ENCODE assay signal across 18 cellular contexts in the genomic region with DNA sequence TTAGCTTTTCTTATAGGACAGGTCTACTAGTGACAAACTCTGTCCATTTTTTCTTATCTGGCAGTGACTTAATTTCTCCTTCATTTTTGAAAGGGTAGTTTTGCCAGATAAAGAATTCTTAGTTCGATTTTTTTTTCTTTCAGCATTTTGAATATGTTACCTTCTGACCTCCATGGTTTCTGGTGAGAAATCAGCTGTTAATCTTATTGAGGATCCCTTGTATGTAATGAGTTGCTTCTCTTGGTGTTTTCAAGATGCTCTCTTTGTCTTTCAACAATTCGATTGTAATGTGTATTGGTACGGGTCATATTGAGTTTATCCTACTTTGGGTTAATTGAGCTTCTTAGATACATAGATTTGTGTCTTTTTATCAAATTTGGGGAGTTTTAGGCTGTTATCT. TPM values are rescaled to one million over a fixed set of nuclear protein-coding genes. Genes with fewer than 3 reads are reported as not detected.
DNase-seq lines count a peak whose midpoint lies in the region; ATAC-seq and TF ChIP-seq lines count a peak whose summit lies in the region.
"Had no signal": no experiment of that assay in that cellular context is flagged by ENCODE, and none has a peak within 500 bp of the region (broad histone marks: within the 10 kb centered on the region; RNA-seq: fewer than 3 reads in every experiment).

No MANE protein-coding gene starts in this region.

- H3K4me3 ChIP-seq in BLaER1, result no peak overlapping the region
- no peak overlapping the region for H3K4me3 ChIP-seq in Panc1 (ENCODE audit: low read depth in 2 of 2, low read length in 2 of 2)

- no peaks in the 10 kb centered on the region for H3K27me3 ChIP-seq in BLaER1
- no peaks in the 10 kb centered on the region for H3K27me3 ChIP-seq in Panc1 (ENCODE audit: control insufficient read depth, insufficient read depth, low read length)

- no peaks in the 10 kb centered on the region for H3K27me3 Mint-ChIP-seq in T-helper 2 cell treated with Interferon-gamma antibody and Interleukin-4, amounts not matched to agents 5 μg/mL and 100 μg/mL, for 36 hours (ENCODE audit: low read depth)
- H3K27me3 Mint-ChIP-seq in chondrocyte (ENCODE audit: low read depth), result no peaks in the 10 kb centered on the region
- no peaks in the 10 kb centered on the region for H3K27me3 Mint-ChIP-seq in osteocyte (ENCODE audit: unreplicated experiment)
- H3K27me3 Mint-ChIP-seq: CD4-positive, alpha-beta T cell had no signal

- TF ChIP-seq CTCF in Panc1 (IDR thresholded peaks at IDR 0.05), result no peak
- TF ChIP-seq CTCF in chondrocyte (IDR thresholded peaks at IDR 0.05), result no peak
- TF ChIP-seq CTCF in osteocyte (IDR thresholded peaks at IDR 0.05), result no peak

- intact Hi-C loops in Panc1 (cut with micrococcal nuclease; ENCODE audit: unreplicated experiment), result no loop called here

- H3K36me3 ChIP-seq in BLaER1 (peaks cover 68% of the 10 kb centered on the region), Panc1 (ENCODE audit: control insufficient read depth, insufficient read depth, low read length) (no peaks in the 10 kb centered on the region)

- peak overlapping the region; percentile 82 for H3K4me2 ChIP-seq in BLaER1

- H3K4me1 Mint-ChIP-seq in T-helper 2 cell treated with Interferon-gamma antibody and Interleukin-4, amounts not matched to agents 5 μg/mL and 100 μg/mL, for 36 hours (ENCODE audit: low read depth), result peaks cover 8% of the 10 kb centered on the region
- H3K4me1 Mint-ChIP-seq in chondrocyte (ENCODE audit: low read depth) (peaks cover 23% of the 10 kb centered on the region), osteocyte (ENCODE audit: unreplicated experiment) (peaks cover 9% of the 10 kb centered on the region)

- peak overlapping the region; percentile 42 for H3K27ac Mint-ChIP-seq in T-helper 2 cell treated with Interferon-gamma antibody and Interleukin-4, amounts not matched to agents 5 μg/mL and 100 μg/mL, for 36 hours
- peak overlapping the region; percentile 29 for H3K27ac Mint-ChIP-seq in chondrocyte (ENCODE audit: unreplicated experiment)
- H3K27ac Mint-ChIP-seq in osteocyte (ENCODE audit: unreplicated experiment), result no peak overlapping the region
- H3K27ac Mint-ChIP-seq: CD4-positive, alpha-beta T cell had no signal

- peaks cover 26% of the 10 kb centered on the region for H3K36me3 Mint-ChIP-seq in T-helper 2 cell treated with Interferon-gamma antibody and Interleukin-4, amounts not matched to agents 5 μg/mL and 100 μg/mL, for 36 hours (ENCODE audit: low read depth)
- H3K36me3 Mint-ChIP-seq in chondrocyte (ENCODE audit: low read depth) (peaks cover 5% of the 10 kb centered on the region), osteocyte (ENCODE audit: unreplicated experiment) (peaks cover 8% of the 10 kb centered on the region)

- in situ Hi-C loops in Panc1 (cut with HindIII; ENCODE audit: low pct_unique_long_range_greater_than_20kb, low sequenced_read_pairs), result no loop called here

- H3K9ac ChIP-seq in BLaER1, result no peak overlapping the region

- TSS peak; percentile 44 for BruUV-seq in Panc1 (replicated peaks; lab: Mats Ljungman, UMichigan)

- peak overlapping the region; percentile 1; the same call in 1 of the 2 replicates for H3K27ac ChIP-seq in BLaER1
- H3K27ac ChIP-seq in Panc1 (ENCODE audit: low read length), result no peak overlapping the region

- H3K4me3 Mint-ChIP-seq in T-helper 2 cell treated with Interferon-gamma antibody and Interleukin-4, amounts not matched to agents 5 μg/mL and 100 μg/mL, for 36 hours, result no peak overlapping the region
- no peak overlapping the region for H3K4me3 Mint-ChIP-seq in chondrocyte (ENCODE audit: unreplicated experiment)
- H3K4me3 Mint-ChIP-seq in osteocyte (ENCODE audit: unreplicated experiment), result no peak overlapping the region
- H3K4me3 Mint-ChIP-seq: CD4-positive, alpha-beta T cell had no signal

- H4K20me1 ChIP-seq in BLaER1, result peaks cover 100% of the 10 kb centered on the region

- POLR2A ChIA-PET in Panc1 (lab: Charles Lee), result no interaction called here

- peaks cover 5% of the 10 kb centered on the region; the same call in 1 of the 2 replicates for H3K9me3 ChIP-seq in BLaER1
- no peaks in the 10 kb centered on the region for H3K9me3 ChIP-seq in Panc1 (ENCODE audit: control insufficient read depth, insufficient read depth, low read depth, low read length)

- DNase-seq in T-helper 2 cell treated with Interferon-gamma antibody and Interleukin-4, amounts not matched to agents 5 μg/mL and 100 μg/mL, for 36 hours (ENCODE audit: low spot score), result no peak
- no peak for DNase-seq in T-helper 2 cell
- no peak for DNase-seq in Panc1 (ENCODE audit: low read depth, low spot score)
- no peak for DNase-seq in chondrocyte (ENCODE audit: low spot score)
- DNase-seq in osteocyte (ENCODE audit: extremely low spot score, unreplicated experiment), result no peak
- DNase-seq: 8988T; AML-193; C1 segment of cervical spinal cord; Calu3; CD4-positive, alpha-beta T cell; DMS 273 treated with DMSO at 0.1 percent for 48 hours; DMS79; HCEC 1CT had no signal

- peaks cover 7% of the 10 kb centered on the region for H3K9me3 Mint-ChIP-seq in T-helper 2 cell treated with Interferon-gamma antibody and Interleukin-4, amounts not matched to agents 5 μg/mL and 100 μg/mL, for 36 hours
- H3K9me3 Mint-ChIP-seq in chondrocyte (ENCODE audit: low read depth), result peaks cover 5% of the 10 kb centered on the region
- peaks cover 6% of the 10 kb centered on the region for H3K9me3 Mint-ChIP-seq in osteocyte (ENCODE audit: unreplicated experiment)
- H3K9me3 Mint-ChIP-seq: CD4-positive, alpha-beta T cell had no signal

- H3K4me1 ChIP-seq in BLaER1, result peaks cover 70% of the 10 kb centered on the region
- H3K4me1 ChIP-seq in Panc1 (ENCODE audit: control insufficient read depth, insufficient read depth, low read length), result no peaks in the 10 kb centered on the region

- ATAC-seq in Panc1 (no peak), GM18502 (IDR thresholded peaks at IDR 0.05; ENCODE audit: poor library complexity, unreplicated experiment) (no peak), GM18868 (IDR thresholded peaks at IDR 0.05; ENCODE audit: unreplicated experiment) (no peak)

- CTCF ChIA-PET in Panc1 (lab: Charles Lee), result interaction anchor here (0.5 kb wide), 1 partner anchor 600 kb away, joined by 3 read pairs; no protein-coding TSS in a partner anchor

RNA-seq across cellular contexts. Expression of a gene that starts 12.5 kb away (rescaled TPM):
- 79.4 TPM for total RNA-seq in Panc1 (2021; ENCODE audit: unreplicated experiment)
- 229 TPM for polyA plus RNA-seq in Panc1 (2012; ENCODE audit: insufficient read length)
- total RNA-seq in chondrocyte, result 43.8 to 53.0 TPM (median 47.9 TPM) in 3 replicates
- 66.7 and 71.8 TPM in 2 replicates for total RNA-seq in osteocyte

RNA-seq across cellular contexts. Expression of a gene that starts 28.9 kb away (rescaled TPM):
- total RNA-seq in Panc1 (2021; ENCODE audit: unreplicated experiment), result not detected
- polyA plus RNA-seq in Panc1 (2012; ENCODE audit: insufficient read length), result not detected
- total RNA-seq in chondrocyte, result not detected in 3 replicates
- not detected in 2 replicates for total RNA-seq in osteocyte
- total RNA-seq: CD4-positive, alpha-beta T cell; G401; H4 had no signal

RNA-seq across cellular contexts. Expression of a gene that starts 35.5 kb away (rescaled TPM):
- 0.49 TPM for total RNA-seq in Panc1 (2021; ENCODE audit: unreplicated experiment)
- 0.21 TPM for polyA plus RNA-seq in Panc1 (2012; ENCODE audit: insufficient read length)
- not detected in 3 replicates for total RNA-seq in chondrocyte
- not detected in 2 replicates for total RNA-seq in osteocyte
- total RNA-seq: Calu3, G401, H4 had no signal

RNA-seq across cellular contexts. Expression of a gene that starts 40.7 kb away (rescaled TPM):
- 2.3 TPM for total RNA-seq in Panc1 (2021; ENCODE audit: unreplicated experiment)
- 3.8 TPM for polyA plus RNA-seq in Panc1 (2012; ENCODE audit: insufficient read length)
- total RNA-seq in chondrocyte, result 0.97 to 2.4 TPM (median 2.3 TPM) in 3 replicates
- total RNA-seq in osteocyte, result 1.5 and 1.6 TPM in 2 replicates
- total RNA-seq: H4 had no signal

RNA-seq across cellular contexts. Expression of a gene that starts 49.7 kb away (rescaled TPM):
- 5.5 TPM for total RNA-seq in Panc1 (2021; ENCODE audit: unreplicated experiment)
- polyA plus RNA-seq in Panc1 (2012; ENCODE audit: insufficient read length), result 4.0 TPM
- total RNA-seq in chondrocyte, result 2.7 to 3.7 TPM (median 3.7 TPM) in 3 replicates
- total RNA-seq in osteocyte, result 4.6 TPM in 2 replicates
